ENCODE assay signal across 18 cellular contexts in genomic region chr4:98686847-98687246, GRCh38.
"Had no signal": no experiment of that assay in that cellular context is flagged by ENCODE, and none has a peak within 500 bp of the region (broad histone marks: within the 10 kb centered on the region; RNA-seq: fewer than 3 reads in every experiment).

No MANE protein-coding gene starts in this region.

- H3K27me3 ChIP-seq: colonic mucosa, dorsolateral prefrontal cortex, heart left ventricle, sigmoid colon, transverse colon had no signal

- DNase-seq: activated CD4-positive, alpha-beta T cell treated with anti-CD3 and anti-CD28 coated beads for 1 hour; activated T-cell treated with anti-CD3 and anti-CD28 coated beads, Interleukin-2, amount 50 U/mL, for 1 hour; amygdala; colonic mucosa; dorsolateral prefrontal cortex; effector memory CD8-positive, alpha-beta T cell; heart left ventricle; kidney; naive thymus-derived CD8-positive, alpha-beta T cell; retina; sigmoid colon; stimulated activated CD4-positive, alpha-beta T cell treated with anti-CD3 and anti-CD28 coated beads, Interleukin-2, amount 100 ng/mL, for 48 hours; stimulated activated CD8-positive, alpha-beta memory T cell treated with anti-CD3 and anti-CD28 coated beads, Interleukin-4, amount 100 ng/mL, for 48 hours; stimulated activated naive B cell treated with anti-CD40 and anti-IgM and Interleukin-4, amounts not matched to agents 10 μg/mL and 1 μg/mL and 100 μg/mL, for 72 hours; T1000; transverse colon had no signal

- H3K36me3 ChIP-seq: colonic mucosa, heart left ventricle, sigmoid colon, transverse colon had no signal

- ATAC-seq: effector memory CD8-positive, alpha-beta T cell; heart left ventricle; naive thymus-derived CD8-positive, alpha-beta T cell; stimulated activated naive B cell treated with anti-CD40 and anti-IgM and Interleukin-4, amounts not matched to agents 10 μg/mL and 1 μg/mL and 100 μg/mL, for 72 hours had no signal

- H3K4me1 ChIP-seq: colonic mucosa had no signal

- H3K4me3 ChIP-seq: colonic mucosa, dorsolateral prefrontal cortex, heart left ventricle, sigmoid colon, transverse colon had no signal

- H3K27ac ChIP-seq: colonic mucosa, dorsolateral prefrontal cortex, heart left ventricle, sigmoid colon, transverse colon had no signal

- FAIRE-seq: bronchial epithelial cell, kidney, urothelium cell line had no signal

- H3K9me3 ChIP-seq: colonic mucosa, heart left ventricle, sigmoid colon, transverse colon had no signal
